Comparison of ENCODE assay signal across 8 cellular contexts in genomic region chr15:65377105-65377975, GRCh38. TPM values are rescaled to one million over a fixed set of nuclear protein-coding genes. Genes with fewer than 3 reads are reported as not detected.
A peak's percentile ranks its signal among the peaks of the same experiment; 100 is the strongest.
DNase-seq lines count a peak whose midpoint lies in the region; ATAC-seq, FAIRE-seq and TF ChIP-seq lines count a peak whose summit lies in the region.

No MANE protein-coding gene starts in this region.

- H3K27ac ChIP-seq in muscle layer of colon (ENCODE audit: low read depth, low read length) = no peak overlapping the region

- ATAC-seq in GM21576 (IDR thresholded peaks at IDR 0.05; ENCODE audit: unreplicated experiment) (no peak), GM19035 (IDR thresholded peaks at IDR 0.05; ENCODE audit: unreplicated experiment) (no peak), GM19455 (IDR thresholded peaks at IDR 0.05; ENCODE audit: unreplicated experiment) (no peak)

- FAIRE-seq in GM12891 (lab: Jason Lieb, UNC) = no peak
- FAIRE-seq in H54 (lab: Jason Lieb, UNC) = no peak

- TF ChIP-seq POLR2A in GM12891 (IDR thresholded peaks at IDR 0.05; ENCODE audit: low read depth, low read length) = no peak
- no peak for TF ChIP-seq POLR2A in H54 (IDR thresholded peaks at IDR 0.05; ENCODE audit: low read depth, low read length)

- H3K4me3 ChIP-seq in epithelial cell of proximal tubule (ENCODE audit: low read depth, low read length) (peak overlapping the region; percentile 45), muscle layer of colon (ENCODE audit: low read depth in 1 of 2, low read length in 2 of 2) (peak overlapping the region; percentile 55 to 56)

- H3K4me1 ChIP-seq in muscle layer of colon (ENCODE audit: insufficient read depth, low read length) = peaks cover 4% of the 10 kb centered on the region

- DNase-seq in GM12891 (ENCODE audit: insufficient read length, low spot score) (peak; percentile 56), RPMI8226 (peak; percentile 42), epithelial cell of proximal tubule (ENCODE audit: low read depth) (no peak), H54 (ENCODE audit: insufficient read length, low spot score) (no peak)

- no peak overlapping the region for H3K9ac ChIP-seq in muscle layer of colon (ENCODE audit: low read length)

- no peak for TF ChIP-seq CTCF in epithelial cell of proximal tubule (conservative IDR thresholded peaks at IDR 0.05; ENCODE audit: low read depth, low read length)

- no peaks in the 10 kb centered on the region for H3K36me3 ChIP-seq in muscle layer of colon (ENCODE audit: insufficient read depth, low read length)

- peaks cover 25 to 47% of the 10 kb centered on the region in 2 donors for H3K27me3 ChIP-seq in muscle layer of colon (ENCODE audit: control insufficient read depth in 1 of 2, insufficient read depth in 2 of 2, low read length in 2 of 2)

- H3K9me3 ChIP-seq in muscle layer of colon (ENCODE audit: low read length) = no peaks in the 10 kb centered on the region

TF ChIP-seq in GM12891, 5 proteins besides CTCF, POLR2A, EP300 and RAD21:
- TF ChIP-seq PAX5 (IDR thresholded peaks at IDR 0.05; ENCODE audit: insufficient read depth, low read length, severe bottlenecking) (no peak), POU2F2 (IDR thresholded peaks at IDR 0.05; ENCODE audit: low read depth, low read length) (no peak), TAF1 (IDR thresholded peaks at IDR 0.05; ENCODE audit: low read depth, low read length) (no peak), POLR2AphosphoS5 (IDR thresholded peaks at IDR 0.05; ENCODE audit: low read depth, low read length) (no peak), SPI1 (IDR thresholded peaks at IDR 0.05; ENCODE audit: low read depth, low read length) (no peak)

RNA-seq across cellular contexts. Expression of gene IGDCC3, which starts 0.5 kb away (rescaled TPM):
- not detected for polyA plus RNA-seq in GM12891 (2012; ENCODE audit: low read depth, missing spikeins)
- total RNA-seq in epithelial cell of proximal tubule = not detected in 2 replicates

RNA-seq across cellular contexts. Expression of gene IGDCC4, which starts 45.4 kb away (rescaled TPM):
- polyA plus RNA-seq in GM12891 (2012; ENCODE audit: low read depth, missing spikeins) = 1.2 TPM
- 4.0 and 6.5 TPM in 2 replicates for total RNA-seq in epithelial cell of proximal tubule

Comparison
In these comparisons a context has a peak if more than half of its experiments do, and no peak if none do; other contexts are left out.
1. DNase-seq: peak in GM12891 (single experiment) and RPMI8226 (single experiment); none in epithelial cell of proximal tubule (single experiment) and H54 (single experiment).